ENCODE assay signal across 12 cellular contexts in the genomic region with DNA sequence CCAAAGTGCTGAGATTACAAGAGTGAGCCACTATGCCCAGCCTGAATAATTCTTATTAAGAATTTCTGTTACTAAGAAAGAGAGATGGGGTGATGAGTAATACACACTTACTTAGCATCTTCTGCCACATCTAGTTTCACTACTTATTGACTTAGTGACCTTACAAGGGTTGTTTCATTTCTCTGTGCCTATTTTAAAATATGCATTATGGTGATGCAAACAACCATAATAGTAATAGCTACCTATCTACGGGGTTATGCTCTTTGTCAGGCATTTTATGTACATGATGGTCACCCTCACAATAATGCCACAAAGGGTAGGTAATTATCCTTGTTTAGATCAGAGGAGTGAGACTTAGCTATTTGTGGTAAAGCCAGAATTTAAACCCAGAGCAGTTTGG.
DNase-seq lines count a peak whose midpoint lies in the region; ATAC-seq lines count a peak whose summit lies in the region.
"Had no signal": no experiment of that assay in that cellular context is flagged by ENCODE, and none has a peak within 500 bp of the region (broad histone marks: within the 10 kb centered on the region; RNA-seq: fewer than 3 reads in every experiment).

No MANE protein-coding gene starts in this region.

- H3K36me3 Mint-ChIP-seq in naive thymus-derived CD4-positive, alpha-beta T cell, result no peaks in the 10 kb centered on the region
- H3K36me3 Mint-ChIP-seq: CD8-positive, alpha-beta T cell had no signal

- CTCF ChIA-PET in naive thymus-derived CD4-positive, alpha-beta T cell (lab: Charles Lee), result no interaction called here

- WGBS in right cardiac atrium, result 88% methylated on average over 1 of the region's 1 CpG

- POLR2A ChIA-PET in naive thymus-derived CD4-positive, alpha-beta T cell (lab: Charles Lee), result no interaction called here

- no peaks in the 10 kb centered on the region for H3K9me3 ChIP-seq in naive thymus-derived CD4-positive, alpha-beta T cell (ENCODE audit: control insufficient read depth in 2 of 3, low read length in 3 of 3)
- no peaks in the 10 kb centered on the region for H3K9me3 ChIP-seq in right cardiac atrium (ENCODE audit: control insufficient read depth, low read length)
- H3K9me3 ChIP-seq: lower lobe of right lung had no signal

- no peak overlapping the region for H3K27ac Mint-ChIP-seq in naive thymus-derived CD4-positive, alpha-beta T cell
- H3K27ac Mint-ChIP-seq: CD8-positive, alpha-beta T cell had no signal

- no peak for DNase-seq in naive thymus-derived CD4-positive, alpha-beta T cell
- no peak for DNase-seq in right cardiac atrium
- DNase-seq in stimulated activated CD4-positive, alpha-beta T cell treated with anti-CD3 and anti-CD28 coated beads, Interleukin-15, amount 100 ng/mL, for 24 hours, result no peak
- no peak for DNase-seq in stimulated activated CD4-positive, alpha-beta T cell treated with anti-CD3 and anti-CD28 coated beads, Interleukin-4, amount 100 ng/mL, for 24 hours
- DNase-seq: CD8-positive, alpha-beta T cell; Kasumi-1; lower lobe of right lung; NCI-H2227 treated with DMSO at 0.1 percent for 48 hours had no signal

- no peak overlapping the region for H3K27ac ChIP-seq in naive thymus-derived CD4-positive, alpha-beta T cell (ENCODE audit: low read depth, low read length)
- no peak overlapping the region for H3K27ac ChIP-seq in right cardiac atrium (ENCODE audit: low read length)
- H3K27ac ChIP-seq: lower lobe of right lung had no signal

- H3K9me3 Mint-ChIP-seq in naive thymus-derived CD4-positive, alpha-beta T cell, result peaks cover 0 to 5% (median 0%) of the 10 kb centered on the region in 11 donors
- H3K9me3 Mint-ChIP-seq: CD8-positive, alpha-beta T cell had no signal

- no peaks in the 10 kb centered on the region for H3K4me1 ChIP-seq in naive thymus-derived CD4-positive, alpha-beta T cell (ENCODE audit: control insufficient read depth in 2 of 2, insufficient read depth in 2 of 2, low read length in 2 of 2)
- no peaks in the 10 kb centered on the region for H3K4me1 ChIP-seq in right cardiac atrium (ENCODE audit: control insufficient read depth, insufficient read depth, low read length)
- H3K4me1 ChIP-seq: lower lobe of right lung had no signal

- ATAC-seq in GM18867 (IDR thresholded peaks at IDR 0.05; ENCODE audit: unreplicated experiment), result peak; percentile 99
- peak; percentile 95 for ATAC-seq in GM21381 (IDR thresholded peaks at IDR 0.05; ENCODE audit: unreplicated experiment)
- ATAC-seq in HG02970 (IDR thresholded peaks at IDR 0.05; ENCODE audit: low FRiP score, unreplicated experiment), result peak; percentile 75
- ATAC-seq in HG03575 (IDR thresholded peaks at IDR 0.05; ENCODE audit: extremely low read depth, insufficient number of reproducible peaks, low FRiP score, unreplicated experiment), result peak; percentile 88
- no peak for ATAC-seq in naive thymus-derived CD4-positive, alpha-beta T cell
- no peak for ATAC-seq in right cardiac atrium
- ATAC-seq: CD8-positive, alpha-beta T cell; lower lobe of right lung had no signal

- intact Hi-C loops in naive thymus-derived CD4-positive, alpha-beta T cell (cut with micrococcal nuclease), result no loop called here
- intact Hi-C loops in right cardiac atrium (cut with DNase I), result no loop called here

- H3K4me3 ChIP-seq in naive thymus-derived CD4-positive, alpha-beta T cell (ENCODE audit: low read length), result no peak overlapping the region
- no peak overlapping the region for H3K4me3 ChIP-seq in right cardiac atrium (ENCODE audit: low read length)
- H3K4me3 ChIP-seq: lower lobe of right lung had no signal

- H3K36me3 ChIP-seq in naive thymus-derived CD4-positive, alpha-beta T cell (ENCODE audit: control insufficient read depth in 2 of 3, insufficient read depth in 3 of 3, low read length in 3 of 3), result no peaks in the 10 kb centered on the region
- H3K36me3 ChIP-seq: lower lobe of right lung had no signal

- no peaks in the 10 kb centered on the region for H3K4me1 Mint-ChIP-seq in naive thymus-derived CD4-positive, alpha-beta T cell

- peaks cover 0 to 14% (median 0%) of the 10 kb centered on the region in 5 donors for H3K27me3 Mint-ChIP-seq in naive thymus-derived CD4-positive, alpha-beta T cell

- no peaks in the 10 kb centered on the region for H3K27me3 ChIP-seq in naive thymus-derived CD4-positive, alpha-beta T cell (ENCODE audit: control insufficient read depth in 2 of 2, insufficient read depth in 2 of 2, low read length in 2 of 2)
- H3K27me3 ChIP-seq in right cardiac atrium (ENCODE audit: control insufficient read depth, insufficient read depth), result no peaks in the 10 kb centered on the region

- no peak overlapping the region for H3K4me3 Mint-ChIP-seq in naive thymus-derived CD4-positive, alpha-beta T cell
- H3K4me3 Mint-ChIP-seq: CD8-positive, alpha-beta T cell had no signal

Comparison
In these comparisons a context has a peak if more than half of its experiments do, and no peak if none do; other contexts are left out.
1. ATAC-seq: peak in GM18867 (single experiment), GM21381 (single experiment), HG02970 (single experiment) and HG03575 (single experiment); none in naive thymus-derived CD4-positive, alpha-beta T cell (single experiment) and right cardiac atrium (0 of 2).